20 cellular contexts compared by ENCODE assay signal in the genomic region with DNA sequence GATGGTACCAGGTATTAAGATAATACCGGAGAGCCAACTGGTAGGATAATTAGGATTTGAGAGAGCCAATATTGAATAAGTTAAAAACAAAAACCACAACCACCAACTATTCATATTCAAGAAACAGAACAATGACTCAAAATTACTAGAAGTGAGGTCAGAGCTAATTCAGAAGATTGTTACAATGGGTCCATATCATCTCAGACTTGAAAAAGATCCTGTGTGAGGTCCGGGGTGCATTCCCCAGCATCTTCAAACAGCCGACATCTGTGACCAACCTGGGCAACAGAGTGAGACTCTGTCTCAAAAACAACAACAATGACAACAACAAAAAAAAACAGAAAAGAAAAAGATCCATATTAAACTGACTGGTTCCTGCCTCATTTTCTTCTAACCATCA. TPM values are rescaled to one million over a fixed set of nuclear protein-coding genes. Genes with fewer than 3 reads are reported as not detected.
DNase-seq lines count a peak whose midpoint lies in the region; ATAC-seq and TF ChIP-seq lines count a peak whose summit lies in the region.
"Had no signal": no experiment of that assay in that cellular context is flagged by ENCODE, and none has a peak within 500 bp of the region (broad histone marks: within the 10 kb centered on the region; RNA-seq: fewer than 3 reads in every experiment).

No MANE protein-coding gene starts in this region.

- no peaks in the 10 kb centered on the region for H3K9me3 ChIP-seq in sigmoid colon
- H3K9me3 ChIP-seq: BE2C, Caco-2, HAP-1, Peyer's patch had no signal

- POLR2A ChIA-PET in activated CD4-positive, alpha-beta T cell treated with anti-CD3 and anti-CD28 coated beads for 36 hours (lab: Charles Lee) = no interaction called here

- H3K27ac Mint-ChIP-seq in activated CD4-positive, alpha-beta T cell treated with anti-CD3 and anti-CD28 coated beads for 36 hours = peak overlapping the region; percentile 91
- peak overlapping the region; percentile 90 for H3K27ac Mint-ChIP-seq in activated naive CD4-positive, alpha-beta T cell treated with anti-CD3 and anti-CD28 coated beads, Interleukin-2, amount 50 U/mL, for 24 hours
- H3K27ac Mint-ChIP-seq in activated T-helper 1 cell treated with anti-CD3 and anti-CD28 coated beads, Interleukin-12 subunit alpha, Interleukin-12 subunit beta, Interleukin-2, Interleukin-4 antibody, amounts not matched to agents 30 ng/mL and 10 ng/mL and 1 ng/mL, durations not matched to agents 14 hours and 24 hours and 36 hours = peak overlapping the region; percentile 88
- H3K27ac Mint-ChIP-seq: CD4-positive, alpha-beta T cell had no signal

- no peak for TF ChIP-seq EP300 in sigmoid colon (IDR thresholded peaks at IDR 0.05)

- TF ChIP-seq POLR2A in sigmoid colon (IDR thresholded peaks at IDR 0.05) = no peak

- CTCF ChIA-PET in activated CD4-positive, alpha-beta T cell treated with anti-CD3 and anti-CD28 coated beads for 36 hours (lab: Charles Lee) = interaction anchor here (0.6 to 0.9 kb wide), 3 partner anchors 39 to 141 kb away, joined by 3 read pairs; no protein-coding TSS in a partner anchor

- H3K4me3 ChIP-seq in sigmoid colon = no peak overlapping the region
- H3K4me3 ChIP-seq: GM23248, HAP-1, Peyer's patch had no signal

- peaks cover under 1 to 79% (median 48%) of the 10 kb centered on the region in 4 donors for H3K36me3 ChIP-seq in sigmoid colon

- H3K9me3 Mint-ChIP-seq in activated CD4-positive, alpha-beta T cell treated with anti-CD3 and anti-CD28 coated beads for 36 hours (ENCODE audit: low read depth) = no peaks in the 10 kb centered on the region
- no peaks in the 10 kb centered on the region for H3K9me3 Mint-ChIP-seq in activated naive CD4-positive, alpha-beta T cell treated with anti-CD3 and anti-CD28 coated beads, Interleukin-2, amount 50 U/mL, for 24 hours
- H3K9me3 Mint-ChIP-seq in activated T-helper 1 cell treated with anti-CD3 and anti-CD28 coated beads, Interleukin-12 subunit alpha, Interleukin-12 subunit beta, Interleukin-2, Interleukin-4 antibody, amounts not matched to agents 30 ng/mL and 10 ng/mL and 1 ng/mL, durations not matched to agents 14 hours and 24 hours and 36 hours = no peaks in the 10 kb centered on the region
- H3K9me3 Mint-ChIP-seq: CD4-positive, alpha-beta T cell had no signal

- TF ChIP-seq CTCF in sigmoid colon (IDR thresholded peaks at IDR 0.05) = no peak

- intact Hi-C loops in activated CD4-positive, alpha-beta T cell treated with anti-CD3 and anti-CD28 coated beads for 36 hours (cut with DNase I, micrococcal nuclease) = no loop called here
- intact Hi-C loops in activated T-helper 1 cell treated with anti-CD3 and anti-CD28 coated beads, Interleukin-12 subunit alpha, Interleukin-12 subunit beta, Interleukin-2, Interleukin-4 antibody, amounts not matched to agents 30 ng/mL and 10 ng/mL and 1 ng/mL, durations not matched to agents 14 hours and 24 hours and 36 hours (cut with micrococcal nuclease) = no loop called here
- intact Hi-C loops in sigmoid colon (cut with DNase I) = no loop called here

- no peaks in the 10 kb centered on the region for H3K27me3 ChIP-seq in sigmoid colon
- H3K27me3 ChIP-seq: BE2C, Peyer's patch had no signal

- H3K4me3 Mint-ChIP-seq in activated CD4-positive, alpha-beta T cell treated with anti-CD3 and anti-CD28 coated beads for 36 hours = no peak overlapping the region
- no peak overlapping the region for H3K4me3 Mint-ChIP-seq in activated naive CD4-positive, alpha-beta T cell treated with anti-CD3 and anti-CD28 coated beads, Interleukin-2, amount 50 U/mL, for 24 hours
- H3K4me3 Mint-ChIP-seq in activated T-helper 1 cell treated with anti-CD3 and anti-CD28 coated beads, Interleukin-12 subunit alpha, Interleukin-12 subunit beta, Interleukin-2, Interleukin-4 antibody, amounts not matched to agents 30 ng/mL and 10 ng/mL and 1 ng/mL, durations not matched to agents 14 hours and 24 hours and 36 hours = no peak overlapping the region
- H3K4me3 Mint-ChIP-seq: CD4-positive, alpha-beta T cell had no signal

- no peaks in the 10 kb centered on the region for H3K4me1 ChIP-seq in sigmoid colon
- H3K4me1 ChIP-seq: BE2C had no signal

- DNase-seq in activated CD4-positive, alpha-beta T cell treated with anti-CD3 and anti-CD28 coated beads for 36 hours = peak; percentile 32
- no peak for DNase-seq in activated CD4-positive, alpha-beta T cell treated with anti-CD3 and anti-CD28 coated beads, Interleukin-2, amount 50 U/mL, for 1 hour
- DNase-seq in activated naive CD4-positive, alpha-beta T cell (lab: John Stamatoyannopoulos, UW) = no peak
- DNase-seq in activated T-helper 1 cell treated with anti-CD3 and anti-CD28 coated beads, Interleukin-12 subunit alpha, Interleukin-12 subunit beta, Interleukin-2, Interleukin-4 antibody, amounts not matched to agents 30 ng/mL and 10 ng/mL and 1 ng/mL, durations not matched to agents 14 hours and 24 hours and 36 hours (ENCODE audit: low spot score) = no peak
- DNase-seq in sigmoid colon (peak; percentile 26), NCI-H748 treated with DMSO at 0.1 percent for 48 hours (lab: John Stamatoyannopoulos, UW) (no peak)
- DNase-seq: BE2C; Caco-2; CD4-positive, alpha-beta T cell; GF-D8; GM23248; KBM-7; NCI-H1105; NCI-H2081 treated with DMSO at 0.1 percent for 48 hours; NK-92 treated with Interleukin-12 subunit alpha and Interleukin-12 subunit beta, amount 100 ng/mL, for 24 hours; Peyer's patch had no signal

- H3K27ac ChIP-seq in sigmoid colon = no peak overlapping the region
- H3K27ac ChIP-seq: GM23248, Peyer's patch had no signal

- H3K27me3 Mint-ChIP-seq in activated CD4-positive, alpha-beta T cell treated with anti-CD3 and anti-CD28 coated beads for 36 hours = no peaks in the 10 kb centered on the region
- H3K27me3 Mint-ChIP-seq in activated naive CD4-positive, alpha-beta T cell treated with anti-CD3 and anti-CD28 coated beads, Interleukin-2, amount 50 U/mL, for 24 hours = no peaks in the 10 kb centered on the region
- H3K27me3 Mint-ChIP-seq in activated T-helper 1 cell treated with anti-CD3 and anti-CD28 coated beads, Interleukin-12 subunit alpha, Interleukin-12 subunit beta, Interleukin-2, Interleukin-4 antibody, amounts not matched to agents 30 ng/mL and 10 ng/mL and 1 ng/mL, durations not matched to agents 14 hours and 24 hours and 36 hours (ENCODE audit: insufficient read depth) = no peaks in the 10 kb centered on the region
- H3K27me3 Mint-ChIP-seq: CD4-positive, alpha-beta T cell had no signal

- WGBS in sigmoid colon, 2 donors = 93 to 95% methylated on average over 3 of the region's 3 CpGs

- H3K4me1 Mint-ChIP-seq in activated CD4-positive, alpha-beta T cell treated with anti-CD3 and anti-CD28 coated beads for 36 hours = peaks cover 14% of the 10 kb centered on the region
- H3K4me1 Mint-ChIP-seq in activated naive CD4-positive, alpha-beta T cell treated with anti-CD3 and anti-CD28 coated beads, Interleukin-2, amount 50 U/mL, for 24 hours = peaks cover 14% of the 10 kb centered on the region
- peaks cover 25% of the 10 kb centered on the region for H3K4me1 Mint-ChIP-seq in activated T-helper 1 cell treated with anti-CD3 and anti-CD28 coated beads, Interleukin-12 subunit alpha, Interleukin-12 subunit beta, Interleukin-2, Interleukin-4 antibody, amounts not matched to agents 30 ng/mL and 10 ng/mL and 1 ng/mL, durations not matched to agents 14 hours and 24 hours and 36 hours (ENCODE audit: low read depth)

- peak; percentile 76 for ATAC-seq in activated CD4-positive, alpha-beta T cell treated with anti-CD3 and anti-CD28 coated beads for 36 hours
- ATAC-seq in GM18519 (IDR thresholded peaks at IDR 0.05; ENCODE audit: low FRiP score, unreplicated experiment) = no peak
- ATAC-seq: HepG2 had no signal

- peaks cover 70% of the 10 kb centered on the region for H3K36me3 Mint-ChIP-seq in activated CD4-positive, alpha-beta T cell treated with anti-CD3 and anti-CD28 coated beads for 36 hours (ENCODE audit: low read depth)
- H3K36me3 Mint-ChIP-seq in activated naive CD4-positive, alpha-beta T cell treated with anti-CD3 and anti-CD28 coated beads, Interleukin-2, amount 50 U/mL, for 24 hours = peaks cover 31% of the 10 kb centered on the region
- H3K36me3 Mint-ChIP-seq in activated T-helper 1 cell treated with anti-CD3 and anti-CD28 coated beads, Interleukin-12 subunit alpha, Interleukin-12 subunit beta, Interleukin-2, Interleukin-4 antibody, amounts not matched to agents 30 ng/mL and 10 ng/mL and 1 ng/mL, durations not matched to agents 14 hours and 24 hours and 36 hours (ENCODE audit: low read depth) = peaks cover 62% of the 10 kb centered on the region

RNA-seq across cellular contexts. Expression of gene AK2, which starts 18.6 kb away (rescaled TPM):
- total RNA-seq in activated CD4-positive, alpha-beta T cell treated with anti-CD3 and anti-CD28 coated beads for 36 hours = 100 to 1,000 TPM; 386 to 464 TPM
- total RNA-seq in activated T-helper 1 cell treated with anti-CD3 and anti-CD28 coated beads, Interleukin-12 subunit alpha, Interleukin-12 subunit beta, Interleukin-2, Interleukin-4 antibody, amounts not matched to agents 30 ng/mL and 10 ng/mL and 1 ng/mL, durations not matched to agents 14 hours and 24 hours and 36 hours = 387 and 400 TPM in 2 replicates
- total RNA-seq in sigmoid colon = 100 to 1,000 TPM in 2 of 4 donors, 10 to 100 TPM in 2; 79.6 to 190 (median 98.8) TPM
- 100 to 1,000 TPM; 139 to 202 (median 158) TPM for polyA plus RNA-seq in sigmoid colon

RNA-seq across cellular contexts. Expression of gene RNF19B, which starts 53.5 kb away (rescaled TPM):
- 10 to 100 TPM; 22.5 to 23.9 TPM for total RNA-seq in activated CD4-positive, alpha-beta T cell treated with anti-CD3 and anti-CD28 coated beads for 36 hours
- total RNA-seq in activated T-helper 1 cell treated with anti-CD3 and anti-CD28 coated beads, Interleukin-12 subunit alpha, Interleukin-12 subunit beta, Interleukin-2, Interleukin-4 antibody, amounts not matched to agents 30 ng/mL and 10 ng/mL and 1 ng/mL, durations not matched to agents 14 hours and 24 hours and 36 hours = 52.1 and 56.5 TPM in 2 replicates
- total RNA-seq in sigmoid colon = 10 to 100 TPM; 14.5 to 28.9 (median 21.6) TPM
- polyA plus RNA-seq in sigmoid colon = 10 to 100 TPM; 43.2 to 50.7 (median 46.7) TPM

Comparison
In these comparisons a context has a peak if more than half of its experiments do, and no peak if none do; other contexts are left out.
1. DNase-seq: peak in activated CD4-positive, alpha-beta T cell treated with anti-CD3 and anti-CD28 coated beads for 36 hours (single experiment) and sigmoid colon (single experiment); none in activated CD4-positive, alpha-beta T cell treated with anti-CD3 and anti-CD28 coated beads, Interleukin-2, amount 50 U/mL, for 1 hour (single experiment), activated naive CD4-positive, alpha-beta T cell (0 of 4), activated T-helper 1 cell treated with anti-CD3 and anti-CD28 coated beads, Interleukin-12 subunit alpha, Interleukin-12 subunit beta, Interleukin-2, Interleukin-4 antibody, amounts not matched to agents 30 ng/mL and 10 ng/mL and 1 ng/mL, durations not matched to agents 14 hours and 24 hours and 36 hours (single experiment) and NCI-H748 treated with DMSO at 0.1 percent for 48 hours (single experiment).
2. Peak in every context shown above with its lines, with median percentiles within 50 percentile points of each other: H3K27ac Mint-ChIP-seq.